ENCODE assay signal across 9 cellular contexts in the genomic region with DNA sequence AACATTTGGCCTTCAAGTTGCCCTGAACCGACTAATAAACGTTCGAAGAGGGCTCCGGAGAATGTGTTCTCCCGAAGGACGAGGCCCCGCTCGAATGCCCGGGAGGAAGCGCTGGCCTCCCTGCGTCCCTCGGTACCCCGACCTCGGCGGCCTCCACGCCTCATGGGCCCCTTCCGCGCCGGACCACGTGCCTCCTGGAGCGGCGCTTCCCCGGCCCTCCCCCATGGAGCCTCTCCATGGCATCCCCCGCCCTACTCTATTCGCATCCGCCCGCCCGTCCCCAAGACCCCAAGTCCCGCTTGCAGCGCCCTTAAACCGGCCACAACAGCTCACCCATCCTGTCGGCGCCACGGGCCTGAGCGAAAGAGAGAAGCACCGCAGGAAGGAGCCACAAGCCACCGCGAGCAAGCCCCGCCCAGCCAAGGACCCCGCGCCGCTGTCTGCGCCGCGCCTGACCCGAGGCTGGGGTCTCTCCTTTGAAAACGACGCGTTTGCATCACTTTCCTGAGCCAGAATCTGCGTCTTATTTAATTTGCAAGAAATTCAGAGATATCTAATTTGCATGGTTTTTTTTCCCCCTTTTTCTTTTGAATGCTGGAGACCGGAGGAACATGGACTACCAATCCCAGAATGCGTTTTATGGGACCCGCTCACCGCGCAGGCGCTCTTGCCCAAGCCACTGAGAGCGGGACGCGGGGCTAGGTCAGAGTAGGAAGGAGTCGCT. TPM values are rescaled to one million over a fixed set of nuclear protein-coding genes. Genes with fewer than 3 reads are reported as not detected.
DNase-seq lines count a peak whose midpoint lies in the region; ATAC-seq, FAIRE-seq and TF ChIP-seq lines count a peak whose summit lies in the region.
"Had no signal": no experiment of that assay in that cellular context is flagged by ENCODE, and none has a peak within 500 bp of the region (broad histone marks: within the 10 kb centered on the region; RNA-seq: fewer than 3 reads in every experiment).

Gene RPS23, minus strand, starts transcription at position 368 of the 724 bp plus-strand sequence. Its CDS starts 31 bp downstream, at position 337.

- H3K4me1 ChIP-seq in kidney (ENCODE audit: control insufficient read depth in 1 of 2, insufficient read depth in 1 of 2, low read depth in 1 of 2, low read length in 2 of 2): peaks cover 0 to 2% of the 10 kb centered on the region in 2 donors

- ATAC-seq in GM19023 (IDR thresholded peaks at IDR 0.05; ENCODE audit: unreplicated experiment) (peak; percentile 94), HG03280 (IDR thresholded peaks at IDR 0.05; ENCODE audit: unreplicated experiment) (peak; percentile 94)
- peak; percentile 90 for ATAC-seq in activated CD4-positive, CD25-positive, alpha-beta regulatory T cell treated with anti-CD3 and anti-CD28 coated beads, Interleukin-2, amount 50 U/mL, for 24 hours

- peaks cover 13 to 16% of the 10 kb centered on the region in 2 donors for H3K36me3 ChIP-seq in kidney (ENCODE audit: control insufficient read depth in 1 of 2, insufficient read depth in 2 of 2, low read length in 2 of 2)

- peak within 1 kb of the TSS; percentile 78 to 98 for H3K9ac ChIP-seq in kidney (ENCODE audit: low read length in 2 of 2)

- H3K27ac ChIP-seq in kidney (ENCODE audit: low read depth in 2 of 2, low read length in 2 of 2): peak within 1 kb of the TSS; percentile 83 to 94

- TF ChIP-seq CTCF in AG09309 (IDR thresholded peaks at IDR 0.05; ENCODE audit: control insufficient read depth, insufficient read depth, low read depth, low read length, missing control alignments): no peak
- TF ChIP-seq CTCF in kidney (IDR thresholded peaks at IDR 0.05; ENCODE audit: borderline replicate concordance, extremely low read depth, insufficient read depth): no peak

- DNase-seq in AG09309 (ENCODE audit: low read depth) (peak; percentile 55), NCI-H345 treated with DMSO at 0.1 percent for 48 hours (lab: John Stamatoyannopoulos, UW; ENCODE audit: unreplicated experiment) (peak; percentile 73), cerebellar cortex (ENCODE audit: low spot score) (peak; percentile 95), kidney (peak; percentile 96)
- DNase-seq in stimulated activated CD4-positive, alpha-beta T cell treated with anti-CD3 and anti-CD28 coated beads, Interleukin-15, amount 100 ng/mL, for 24 hours: peak; percentile 91

- no peaks in the 10 kb centered on the region for H3K9me3 ChIP-seq in kidney (ENCODE audit: control insufficient read depth in 1 of 2, low read length in 2 of 2)

- FAIRE-seq in kidney (lab: Jason Lieb, UNC): no peak
- FAIRE-seq: colon had no signal

- H3K4me3 ChIP-seq in AG09309 (ENCODE audit: control insufficient read depth, low read depth, low read length) (peak within 1 kb of the TSS; percentile 64), kidney (ENCODE audit: low read length in 2 of 2) (peak within 1 kb of the TSS; percentile 83 to 99)

- intact Hi-C loops in kidney (cut with DNase I): no loop called here

RNA-seq across cellular contexts. Expression of gene RPS23, which starts in this region (rescaled TPM):
- total RNA-seq in kidney: 1,470 TPM
- 2,169 TPM for polyA plus RNA-seq in kidney (ENCODE audit: insufficient read depth, low read depth, low replicate concordance)

Comparison
In these comparisons a context has a peak if more than half of its experiments do, and no peak if none do; other contexts are left out.
1. Peak in every context shown above with its lines: DNase-seq, ATAC-seq, H3K4me3 ChIP-seq and H3K27ac ChIP-seq.